In genomic region chr2:135743860-135744259, GRCh38 we compare ENCODE assay signal across 9 cellular contexts. TPM values are rescaled to one million over a fixed set of nuclear protein-coding genes. Genes with fewer than 3 reads are reported as not detected.
A peak's percentile ranks its signal among the peaks of the same experiment; 100 is the strongest.
DNase-seq lines count a peak whose midpoint lies in the region; ATAC-seq and TF ChIP-seq lines count a peak whose summit lies in the region.
"Had no signal": no experiment of that assay in that cellular context is flagged by ENCODE, and none has a peak within 500 bp of the region (broad histone marks: within the 10 kb centered on the region; RNA-seq: fewer than 3 reads in every experiment).

No MANE protein-coding gene starts in this region.

- peaks cover 6 to 10% of the 10 kb centered on the region in 2 donors for H3K36me3 Mint-ChIP-seq in activated T-cell treated with anti-CD3 and anti-CD28 coated beads, Interleukin-2, amount 50 U/mL, for 72 hours (ENCODE audit: insufficient read depth in 2 of 2)

- H3K4me1 Mint-ChIP-seq in activated T-cell treated with anti-CD3 and anti-CD28 coated beads, Interleukin-2, amount 50 U/mL, for 72 hours (ENCODE audit: low read depth): peaks cover 38% of the 10 kb centered on the region
- peaks cover 35% of the 10 kb centered on the region for H3K4me1 Mint-ChIP-seq in stimulated activated naive CD8-positive, alpha-beta T cell treated with anti-CD3 and anti-CD28 coated beads, Interleukin-15, amount 100 ng/mL, for 72 hours

- H3K4me3 ChIP-seq in WERI-Rb-1 (ENCODE audit: low read depth, low read length): peak overlapping the region; percentile 83
- H3K4me3 ChIP-seq in fibroblast of villous mesenchyme (ENCODE audit: low read depth, low read length): peak overlapping the region; percentile 87

- TF ChIP-seq CTCF in WERI-Rb-1 (IDR thresholded peaks at IDR 0.05; ENCODE audit: low read depth, low read length): no peak
- no peak for TF ChIP-seq CTCF in fibroblast of villous mesenchyme (IDR thresholded peaks at IDR 0.05; ENCODE audit: insufficient read depth, low read depth, low read length)

- H3K27ac Mint-ChIP-seq in activated T-cell treated with anti-CD3 and anti-CD28 coated beads, Interleukin-2, amount 50 U/mL, for 72 hours: peak overlapping the region; percentile 86
- H3K27ac Mint-ChIP-seq in stimulated activated naive CD8-positive, alpha-beta T cell treated with anti-CD3 and anti-CD28 coated beads, Interleukin-15, amount 100 ng/mL, for 72 hours: peak overlapping the region in 1 of 2 donors; percentile 19

- peaks cover 27% of the 10 kb centered on the region for H3K36me3 ChIP-seq in WERI-Rb-1

- peak overlapping the region; percentile 95 for H3K27ac ChIP-seq in WERI-Rb-1

- H3K27me3 Mint-ChIP-seq in activated T-cell treated with anti-CD3 and anti-CD28 coated beads, Interleukin-2, amount 50 U/mL, for 72 hours (ENCODE audit: low read depth): no peaks in the 10 kb centered on the region
- no peaks in the 10 kb centered on the region for H3K27me3 Mint-ChIP-seq in stimulated activated naive CD8-positive, alpha-beta T cell treated with anti-CD3 and anti-CD28 coated beads, Interleukin-15, amount 100 ng/mL, for 72 hours

- H3K4me3 Mint-ChIP-seq in activated T-cell treated with anti-CD3 and anti-CD28 coated beads, Interleukin-2, amount 50 U/mL, for 72 hours: peak overlapping the region; percentile 67 to 92
- peak overlapping the region; percentile 68 to 69 for H3K4me3 Mint-ChIP-seq in stimulated activated naive CD8-positive, alpha-beta T cell treated with anti-CD3 and anti-CD28 coated beads, Interleukin-15, amount 100 ng/mL, for 72 hours

- peaks cover 1 to 2% of the 10 kb centered on the region in 2 donors for H3K9me3 Mint-ChIP-seq in activated T-cell treated with anti-CD3 and anti-CD28 coated beads, Interleukin-2, amount 50 U/mL, for 72 hours
- no peaks in the 10 kb centered on the region for H3K9me3 Mint-ChIP-seq in stimulated activated naive CD8-positive, alpha-beta T cell treated with anti-CD3 and anti-CD28 coated beads, Interleukin-15, amount 100 ng/mL, for 72 hours

- H3K9me3 ChIP-seq in WERI-Rb-1 (ENCODE audit: severe bottlenecking): no peaks in the 10 kb centered on the region

- no peaks in the 10 kb centered on the region for H3K27me3 ChIP-seq in WERI-Rb-1 (ENCODE audit: insufficient read depth, low read depth, severe bottlenecking)

- no peak for DNase-seq in activated T-cell treated with anti-CD3 and anti-CD28 coated beads, Interleukin-2, amount 50 U/mL, for 72 hours
- DNase-seq in activated T-cell treated with anti-CD3 and anti-CD28 coated beads, Interleukin-2, amount 50 U/mL, for 48 hours: no peak
- DNase-seq in WERI-Rb-1 (no peak), fibroblast of villous mesenchyme (ENCODE audit: low read depth) (peak; percentile 81), NCI-H2171 (lab: John Stamatoyannopoulos, UW) (no peak), DMS53 (lab: John Stamatoyannopoulos, UW) (no peak)
- no peak for DNase-seq in stimulated activated naive CD8-positive, alpha-beta T cell treated with anti-CD3 and anti-CD28 coated beads, Interleukin-15, amount 100 ng/mL, for 72 hours
- DNase-seq: NCI-H446 had no signal

- no peak for ATAC-seq in activated T-cell treated with anti-CD3 and anti-CD28 coated beads, Interleukin-2, amount 50 U/mL, for 72 hours (replicated peaks in 1 of 2)
- no peak for ATAC-seq in stimulated activated naive CD8-positive, alpha-beta T cell treated with anti-CD3 and anti-CD28 coated beads, Interleukin-15, amount 100 ng/mL, for 72 hours
- ATAC-seq in GM18867 (IDR thresholded peaks at IDR 0.05; ENCODE audit: unreplicated experiment): no peak

RNA-seq across cellular contexts. Expression of gene UBXN4, which starts 2.2 kb away (rescaled TPM):
- total RNA-seq in activated T-cell treated with anti-CD3 and anti-CD28 coated beads, Interleukin-2, amount 50 U/mL, for 72 hours: 100 to 1,000 TPM; 150 to 173 TPM
- total RNA-seq in fibroblast of villous mesenchyme: 66.7 and 96.3 TPM in 2 replicates
